In the genomic region with DNA sequence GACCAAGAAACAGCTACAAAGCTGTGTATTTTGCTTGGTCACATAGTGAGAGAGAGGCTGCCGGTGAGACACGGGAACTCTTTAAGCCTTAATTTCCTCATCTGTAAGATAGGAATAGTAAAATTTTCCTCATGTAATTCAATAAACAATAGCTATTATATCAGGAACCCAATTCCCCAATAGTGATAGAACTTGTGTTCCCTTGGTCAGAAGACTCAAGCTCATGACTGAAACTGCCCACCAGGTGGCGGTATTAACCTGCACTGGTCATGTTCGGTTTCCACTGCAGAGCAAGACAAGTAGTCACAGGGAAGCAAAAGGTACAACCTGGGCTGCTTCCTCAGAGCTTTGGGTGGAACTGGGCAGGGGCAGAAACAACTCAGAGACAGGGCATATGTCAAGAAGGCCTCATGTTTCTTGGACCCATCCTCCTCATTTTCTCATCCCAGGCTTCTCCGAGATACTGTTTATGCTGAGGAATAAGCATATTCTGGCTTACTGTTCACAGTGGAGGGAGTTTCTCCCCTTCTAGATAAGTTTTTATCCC, we compare ENCODE assay signal across 1 cellular context.
TF ChIP-seq lines count a peak whose summit lies in the region.

No MANE protein-coding gene starts in this region.

TF ChIP-seq in HepG2, 621 proteins besides CTCF, POLR2A, EP300 and RAD21 (continued from another document and continues in another):
- TF ChIP-seq, protein P1, sequence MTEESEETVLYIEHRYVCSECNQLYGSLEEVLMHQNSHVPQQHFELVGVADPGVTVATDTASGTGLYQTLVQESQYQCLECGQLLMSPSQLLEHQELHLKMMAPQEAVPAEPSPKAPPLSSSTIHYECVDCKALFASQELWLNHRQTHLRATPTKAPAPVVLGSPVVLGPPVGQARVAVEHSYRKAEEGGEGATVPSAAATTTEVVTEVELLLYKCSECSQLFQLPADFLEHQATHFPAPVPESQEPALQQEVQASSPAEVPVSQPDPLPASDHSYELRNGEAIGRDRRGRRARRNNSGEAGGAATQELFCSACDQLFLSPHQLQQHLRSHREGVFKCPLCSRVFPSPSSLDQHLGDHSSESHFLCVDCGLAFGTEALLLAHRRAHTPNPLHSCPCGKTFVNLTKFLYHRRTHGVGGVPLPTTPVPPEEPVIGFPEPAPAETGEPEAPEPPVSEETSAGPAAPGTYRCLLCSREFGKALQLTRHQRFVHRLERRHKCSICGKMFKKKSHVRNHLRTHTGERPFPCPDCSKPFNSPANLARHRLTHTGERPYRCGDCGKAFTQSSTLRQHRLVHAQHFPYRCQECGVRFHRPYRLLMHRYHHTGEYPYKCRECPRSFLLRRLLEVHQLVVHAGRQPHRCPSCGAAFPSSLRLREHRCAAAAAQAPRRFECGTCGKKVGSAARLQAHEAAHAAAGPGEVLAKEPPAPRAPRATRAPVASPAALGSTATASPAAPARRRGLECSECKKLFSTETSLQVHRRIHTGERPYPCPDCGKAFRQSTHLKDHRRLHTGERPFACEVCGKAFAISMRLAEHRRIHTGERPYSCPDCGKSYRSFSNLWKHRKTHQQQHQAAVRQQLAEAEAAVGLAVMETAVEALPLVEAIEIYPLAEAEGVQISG (CRISPR knock-in tag; IDR thresholded peaks at IDR 0.05) = no peak
- no peak for TF ChIP-seq ZNF225 (CRISPR knock-in tag; IDR thresholded peaks at IDR 0.05)
- TF ChIP-seq PCBP2 (optimal IDR thresholded peaks at IDR 0.05; ENCODE audit: low read depth, low read length, poor library complexity, severe bottlenecking) = no peak
- TF ChIP-seq, protein P2, sequence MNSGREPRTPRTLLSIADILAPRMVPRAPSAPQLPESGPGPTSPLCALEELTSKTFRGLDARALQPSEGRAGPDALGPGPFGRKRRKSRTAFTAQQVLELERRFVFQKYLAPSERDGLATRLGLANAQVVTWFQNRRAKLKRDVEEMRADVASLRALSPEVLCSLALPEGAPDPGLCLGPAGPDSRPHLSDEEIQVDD (CRISPR knock-in tag; IDR thresholded peaks at IDR 0.05; ENCODE audit: borderline replicate concordance) = no peak
- no peak for TF ChIP-seq CCAR2 (optimal IDR thresholded peaks at IDR 0.05; ENCODE audit: low read depth, low read length)
- no peak for TF ChIP-seq NCOA1 (CRISPR knock-in tag; IDR thresholded peaks at IDR 0.05)
- TF ChIP-seq KDM6A (CRISPR knock-in tag; IDR thresholded peaks at IDR 0.05; ENCODE audit: low read depth) = 0 out of 2 replicates have a peak, but pooled peaks have one; percentile 9
- TF ChIP-seq, protein P3, sequence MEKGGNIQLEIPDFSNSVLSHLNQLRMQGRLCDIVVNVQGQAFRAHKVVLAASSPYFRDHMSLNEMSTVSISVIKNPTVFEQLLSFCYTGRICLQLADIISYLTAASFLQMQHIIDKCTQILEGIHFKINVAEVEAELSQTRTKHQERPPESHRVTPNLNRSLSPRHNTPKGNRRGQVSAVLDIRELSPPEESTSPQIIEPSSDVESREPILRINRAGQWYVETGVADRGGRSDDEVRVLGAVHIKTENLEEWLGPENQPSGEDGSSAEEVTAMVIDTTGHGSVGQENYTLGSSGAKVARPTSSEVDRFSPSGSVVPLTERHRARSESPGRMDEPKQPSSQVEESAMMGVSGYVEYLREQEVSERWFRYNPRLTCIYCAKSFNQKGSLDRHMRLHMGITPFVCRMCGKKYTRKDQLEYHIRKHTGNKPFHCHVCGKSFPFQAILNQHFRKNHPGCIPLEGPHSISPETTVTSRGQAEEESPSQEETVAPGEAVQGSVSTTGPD (CRISPR knock-in tag; IDR thresholded peaks at IDR 0.05) = no peak
- no peak for TF ChIP-seq RXRA (CRISPR knock-in tag; IDR thresholded peaks at IDR 0.05)
- no peak for TF ChIP-seq JDP2 (CRISPR knock-in tag; IDR thresholded peaks at IDR 0.05; ENCODE audit: borderline replicate concordance)
- TF ChIP-seq, protein P4, sequence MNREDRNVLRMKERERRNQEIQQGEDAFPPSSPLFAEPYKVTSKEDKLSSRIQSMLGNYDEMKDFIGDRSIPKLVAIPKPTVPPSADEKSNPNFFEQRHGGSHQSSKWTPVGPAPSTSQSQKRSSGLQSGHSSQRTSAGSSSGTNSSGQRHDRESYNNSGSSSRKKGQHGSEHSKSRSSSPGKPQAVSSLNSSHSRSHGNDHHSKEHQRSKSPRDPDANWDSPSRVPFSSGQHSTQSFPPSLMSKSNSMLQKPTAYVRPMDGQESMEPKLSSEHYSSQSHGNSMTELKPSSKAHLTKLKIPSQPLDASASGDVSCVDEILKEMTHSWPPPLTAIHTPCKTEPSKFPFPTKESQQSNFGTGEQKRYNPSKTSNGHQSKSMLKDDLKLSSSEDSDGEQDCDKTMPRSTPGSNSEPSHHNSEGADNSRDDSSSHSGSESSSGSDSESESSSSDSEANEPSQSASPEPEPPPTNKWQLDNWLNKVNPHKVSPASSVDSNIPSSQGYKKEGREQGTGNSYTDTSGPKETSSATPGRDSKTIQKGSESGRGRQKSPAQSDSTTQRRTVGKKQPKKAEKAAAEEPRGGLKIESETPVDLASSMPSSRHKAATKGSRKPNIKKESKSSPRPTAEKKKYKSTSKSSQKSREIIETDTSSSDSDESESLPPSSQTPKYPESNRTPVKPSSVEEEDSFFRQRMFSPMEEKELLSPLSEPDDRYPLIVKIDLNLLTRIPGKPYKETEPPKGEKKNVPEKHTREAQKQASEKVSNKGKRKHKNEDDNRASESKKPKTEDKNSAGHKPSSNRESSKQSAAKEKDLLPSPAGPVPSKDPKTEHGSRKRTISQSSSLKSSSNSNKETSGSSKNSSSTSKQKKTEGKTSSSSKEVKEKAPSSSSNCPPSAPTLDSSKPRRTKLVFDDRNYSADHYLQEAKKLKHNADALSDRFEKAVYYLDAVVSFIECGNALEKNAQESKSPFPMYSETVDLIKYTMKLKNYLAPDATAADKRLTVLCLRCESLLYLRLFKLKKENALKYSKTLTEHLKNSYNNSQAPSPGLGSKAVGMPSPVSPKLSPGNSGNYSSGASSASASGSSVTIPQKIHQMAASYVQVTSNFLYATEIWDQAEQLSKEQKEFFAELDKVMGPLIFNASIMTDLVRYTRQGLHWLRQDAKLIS (CRISPR knock-in tag; IDR thresholded peaks at IDR 0.05) = no peak
- no peak for TF ChIP-seq ZNF354B (CRISPR knock-in tag; IDR thresholded peaks at IDR 0.05)
- TF ChIP-seq ZBTB8A (CRISPR knock-in tag; IDR thresholded peaks at IDR 0.05; ENCODE audit: borderline replicate concordance, low read depth) = no peak
- no peak for TF ChIP-seq MED13 (CRISPR knock-in tag; IDR thresholded peaks at IDR 0.05)
- no peak for TF ChIP-seq MAZ (IDR thresholded peaks at IDR 0.05; ENCODE audit: borderline replicate concordance, low read depth, low read length)
- TF ChIP-seq MAZ (CRISPR knock-in tag; IDR thresholded peaks at IDR 0.05; ENCODE audit: low read depth) = no peak
- no peak for TF ChIP-seq ZNF570 (CRISPR knock-in tag; IDR thresholded peaks at IDR 0.05; ENCODE audit: borderline replicate concordance)
- TF ChIP-seq, protein P5, sequence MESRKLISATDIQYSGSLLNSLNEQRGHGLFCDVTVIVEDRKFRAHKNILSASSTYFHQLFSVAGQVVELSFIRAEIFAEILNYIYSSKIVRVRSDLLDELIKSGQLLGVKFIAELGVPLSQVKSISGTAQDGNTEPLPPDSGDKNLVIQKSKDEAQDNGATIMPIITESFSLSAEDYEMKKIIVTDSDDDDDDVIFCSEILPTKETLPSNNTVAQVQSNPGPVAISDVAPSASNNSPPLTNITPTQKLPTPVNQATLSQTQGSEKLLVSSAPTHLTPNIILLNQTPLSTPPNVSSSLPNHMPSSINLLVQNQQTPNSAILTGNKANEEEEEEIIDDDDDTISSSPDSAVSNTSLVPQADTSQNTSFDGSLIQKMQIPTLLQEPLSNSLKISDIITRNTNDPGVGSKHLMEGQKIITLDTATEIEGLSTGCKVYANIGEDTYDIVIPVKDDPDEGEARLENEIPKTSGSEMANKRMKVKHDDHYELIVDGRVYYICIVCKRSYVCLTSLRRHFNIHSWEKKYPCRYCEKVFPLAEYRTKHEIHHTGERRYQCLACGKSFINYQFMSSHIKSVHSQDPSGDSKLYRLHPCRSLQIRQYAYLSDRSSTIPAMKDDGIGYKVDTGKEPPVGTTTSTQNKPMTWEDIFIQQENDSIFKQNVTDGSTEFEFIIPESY (CRISPR knock-in tag; IDR thresholded peaks at IDR 0.05) = peak; percentile 63
- TF ChIP-seq JUN (CRISPR knock-in tag; IDR thresholded peaks at IDR 0.05) = no peak
- TF ChIP-seq ZNF382 (CRISPR knock-in tag; IDR thresholded peaks at IDR 0.05; ENCODE audit: borderline replicate concordance) = no peak
- TF ChIP-seq, protein P6, sequence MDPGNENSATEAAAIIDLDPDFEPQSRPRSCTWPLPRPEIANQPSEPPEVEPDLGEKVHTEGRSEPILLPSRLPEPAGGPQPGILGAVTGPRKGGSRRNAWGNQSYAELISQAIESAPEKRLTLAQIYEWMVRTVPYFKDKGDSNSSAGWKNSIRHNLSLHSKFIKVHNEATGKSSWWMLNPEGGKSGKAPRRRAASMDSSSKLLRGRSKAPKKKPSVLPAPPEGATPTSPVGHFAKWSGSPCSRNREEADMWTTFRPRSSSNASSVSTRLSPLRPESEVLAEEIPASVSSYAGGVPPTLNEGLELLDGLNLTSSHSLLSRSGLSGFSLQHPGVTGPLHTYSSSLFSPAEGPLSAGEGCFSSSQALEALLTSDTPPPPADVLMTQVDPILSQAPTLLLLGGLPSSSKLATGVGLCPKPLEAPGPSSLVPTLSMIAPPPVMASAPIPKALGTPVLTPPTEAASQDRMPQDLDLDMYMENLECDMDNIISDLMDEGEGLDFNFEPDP (CRISPR knock-in tag; conservative IDR thresholded peaks at IDR 0.05) = no peak
- TF ChIP-seq ZMYM3 (CRISPR knock-in tag; IDR thresholded peaks at IDR 0.05) = no peak
- no peak for TF ChIP-seq TCF7L2 (IDR thresholded peaks at IDR 0.05; ENCODE audit: low read depth, low read length)
- 0 out of 2 replicates have a peak, but pooled peaks have one; percentile 50 for TF ChIP-seq ZBTB1 (CRISPR knock-in tag; IDR thresholded peaks at IDR 0.05; ENCODE audit: borderline replicate concordance)
- TF ChIP-seq RBM22 (optimal IDR thresholded peaks at IDR 0.05; ENCODE audit: low read length) = peak; percentile 54
- no peak for TF ChIP-seq MBNL3 (CRISPR knock-in tag; conservative IDR thresholded peaks at IDR 0.05)
- no peak for TF ChIP-seq ZNF10 (CRISPR knock-in tag; IDR thresholded peaks at IDR 0.05; ENCODE audit: borderline replicate concordance, low read depth)
- TF ChIP-seq ZNF792 (CRISPR knock-in tag; IDR thresholded peaks at IDR 0.05) = peak; percentile 83
- TF ChIP-seq ZC3H4 (CRISPR knock-in tag; IDR thresholded peaks at IDR 0.05; ENCODE audit: borderline replicate concordance) = no peak; the same call in 1 of the 2 replicates
- TF ChIP-seq, protein P7, sequence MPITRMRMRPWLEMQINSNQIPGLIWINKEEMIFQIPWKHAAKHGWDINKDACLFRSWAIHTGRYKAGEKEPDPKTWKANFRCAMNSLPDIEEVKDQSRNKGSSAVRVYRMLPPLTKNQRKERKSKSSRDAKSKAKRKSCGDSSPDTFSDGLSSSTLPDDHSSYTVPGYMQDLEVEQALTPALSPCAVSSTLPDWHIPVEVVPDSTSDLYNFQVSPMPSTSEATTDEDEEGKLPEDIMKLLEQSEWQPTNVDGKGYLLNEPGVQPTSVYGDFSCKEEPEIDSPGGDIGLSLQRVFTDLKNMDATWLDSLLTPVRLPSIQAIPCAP (CRISPR knock-in tag; IDR thresholded peaks at IDR 0.05; ENCODE audit: low read depth) = no peak
- TF ChIP-seq, protein P8, sequence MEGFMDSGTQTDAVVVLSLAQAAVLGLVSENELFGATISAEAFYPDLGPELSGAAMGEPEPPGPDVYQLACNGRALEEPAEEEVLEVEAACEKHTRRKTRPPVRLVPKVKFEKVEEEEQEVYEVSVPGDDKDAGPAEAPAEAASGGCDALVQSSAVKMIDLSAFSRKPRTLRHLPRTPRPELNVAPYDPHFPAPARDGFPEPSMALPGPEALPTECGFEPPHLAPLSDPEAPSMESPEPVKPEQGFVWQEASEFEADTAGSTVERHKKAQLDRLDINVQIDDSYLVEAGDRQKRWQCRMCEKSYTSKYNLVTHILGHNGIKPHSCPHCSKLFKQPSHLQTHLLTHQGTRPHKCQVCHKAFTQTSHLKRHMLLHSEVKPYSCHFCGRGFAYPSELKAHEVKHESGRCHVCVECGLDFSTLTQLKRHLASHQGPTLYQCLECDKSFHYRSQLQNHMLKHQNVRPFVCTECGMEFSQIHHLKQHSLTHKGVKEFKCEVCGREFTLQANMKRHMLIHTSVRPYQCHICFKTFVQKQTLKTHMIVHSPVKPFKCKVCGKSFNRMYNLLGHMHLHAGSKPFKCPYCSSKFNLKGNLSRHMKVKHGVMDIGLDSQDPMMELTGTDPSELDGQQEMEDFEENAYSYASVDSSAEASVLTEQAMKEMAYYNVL (CRISPR knock-in tag; IDR thresholded peaks at IDR 0.05; ENCODE audit: borderline replicate concordance) = no peak
- no peak for TF ChIP-seq NFE2L2 (IDR thresholded peaks at IDR 0.05; ENCODE audit: low read length)
- TF ChIP-seq GPN1 (CRISPR knock-in tag; IDR thresholded peaks at IDR 0.05; ENCODE audit: borderline replicate concordance) = no peak
- no peak for TF ChIP-seq SIN3B (IDR thresholded peaks at IDR 0.05; ENCODE audit: low read length)
- TF ChIP-seq AKAP8 (CRISPR knock-in tag; IDR thresholded peaks at IDR 0.05) = no peak
- TF ChIP-seq, protein P9, sequence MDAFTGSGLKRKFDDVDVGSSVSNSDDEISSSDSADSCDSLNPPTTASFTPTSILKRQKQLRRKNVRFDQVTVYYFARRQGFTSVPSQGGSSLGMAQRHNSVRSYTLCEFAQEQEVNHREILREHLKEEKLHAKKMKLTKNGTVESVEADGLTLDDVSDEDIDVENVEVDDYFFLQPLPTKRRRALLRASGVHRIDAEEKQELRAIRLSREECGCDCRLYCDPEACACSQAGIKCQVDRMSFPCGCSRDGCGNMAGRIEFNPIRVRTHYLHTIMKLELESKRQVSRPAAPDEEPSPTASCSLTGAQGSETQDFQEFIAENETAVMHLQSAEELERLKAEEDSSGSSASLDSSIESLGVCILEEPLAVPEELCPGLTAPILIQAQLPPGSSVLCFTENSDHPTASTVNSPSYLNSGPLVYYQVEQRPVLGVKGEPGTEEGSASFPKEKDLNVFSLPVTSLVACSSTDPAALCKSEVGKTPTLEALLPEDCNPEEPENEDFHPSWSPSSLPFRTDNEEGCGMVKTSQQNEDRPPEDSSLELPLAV (CRISPR knock-in tag; conservative IDR thresholded peaks at IDR 0.05; ENCODE audit: low read depth) = no peak
- TF ChIP-seq YEATS4 (CRISPR knock-in tag; IDR thresholded peaks at IDR 0.05; ENCODE audit: borderline replicate concordance) = no peak
- TF ChIP-seq HDAC6 (IDR thresholded peaks at IDR 0.05; ENCODE audit: low read depth, low read length) = no peak
- TF ChIP-seq ZNF75D (CRISPR knock-in tag; IDR thresholded peaks at IDR 0.05; ENCODE audit: borderline replicate concordance) = no peak
- TF ChIP-seq RAD51 (IDR thresholded peaks at IDR 0.05; ENCODE audit: borderline replicate concordance) = no peak
- peak; percentile 84 for TF ChIP-seq KDM2A (CRISPR knock-in tag; IDR thresholded peaks at IDR 0.05; ENCODE audit: borderline replicate concordance, low read depth)
- no peak for TF ChIP-seq ZNF777 (CRISPR knock-in tag; IDR thresholded peaks at IDR 0.05)
- no peak for TF ChIP-seq ZNF432 (CRISPR knock-in tag; IDR thresholded peaks at IDR 0.05; ENCODE audit: borderline replicate concordance)
- TF ChIP-seq HNRNPL (IDR thresholded peaks at IDR 0.05; ENCODE audit: low read depth, low read length) = no peak
- TF ChIP-seq MIER2 (CRISPR knock-in tag; IDR thresholded peaks at IDR 0.05) = peak; percentile 20; the same call in 1 of the 2 replicates
- TF ChIP-seq ZFX (CRISPR knock-in tag; IDR thresholded peaks at IDR 0.05; ENCODE audit: low read depth) = peak; percentile 33; the same call in 1 of the 2 replicates
- TF ChIP-seq SPEN (CRISPR knock-in tag; IDR thresholded peaks at IDR 0.05; ENCODE audit: low read depth) = no peak; the same call in 1 of the 2 replicates
- no peak for TF ChIP-seq IKZF1 (IDR thresholded peaks at IDR 0.05)
- TF ChIP-seq ZNF839 (CRISPR knock-in tag; IDR thresholded peaks at IDR 0.05; ENCODE audit: borderline replicate concordance) = no peak
- no peak for TF ChIP-seq ADNP (CRISPR knock-in tag; IDR thresholded peaks at IDR 0.05)
- no peak for TF ChIP-seq ZNF678 (CRISPR knock-in tag; IDR thresholded peaks at IDR 0.05)
- TF ChIP-seq CEBPG (CRISPR knock-in tag; IDR thresholded peaks at IDR 0.05) = peak; percentile 46
